ENCODE assay signal across 8 cellular contexts in the genomic region with DNA sequence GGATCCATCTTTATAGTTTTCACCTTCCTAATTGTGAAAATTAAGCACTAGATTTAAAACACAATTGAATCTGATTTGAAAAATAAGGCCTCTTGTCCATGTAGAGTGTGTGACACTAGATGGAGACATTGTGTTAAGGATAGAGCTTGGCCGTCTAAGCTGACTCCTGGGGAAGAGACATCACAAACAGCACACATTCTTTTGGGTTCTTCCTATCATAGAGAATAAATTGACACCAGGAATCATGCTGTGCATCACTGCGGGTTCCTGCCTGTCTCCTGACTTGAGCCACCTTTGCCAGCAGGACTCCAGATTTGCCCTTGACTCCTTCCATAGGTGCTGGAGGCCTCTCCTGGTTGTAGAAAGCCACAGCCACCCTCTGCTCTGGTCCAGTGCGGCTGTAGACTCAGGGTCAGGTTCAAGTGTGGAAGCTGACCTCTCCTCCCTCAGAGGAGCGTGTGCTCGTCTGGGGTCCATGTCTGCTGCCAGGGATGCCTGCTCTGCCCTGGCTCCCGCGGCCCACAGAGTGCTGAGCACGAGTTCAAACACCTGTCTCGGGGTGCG. TPM values are rescaled to one million over a fixed set of nuclear protein-coding genes. Genes with fewer than 3 reads are reported as not detected.
DNase-seq lines count a peak whose midpoint lies in the region; ATAC-seq, FAIRE-seq and TF ChIP-seq lines count a peak whose summit lies in the region.

No MANE protein-coding gene starts in this region.

- TF ChIP-seq CTCF in fibroblast of the aortic adventitia (IDR thresholded peaks at IDR 0.05; ENCODE audit: insufficient read depth, low read length) (peak; percentile 75), neutrophil (IDR thresholded peaks at IDR 0.05) (no peak)

- ATAC-seq in GM18520 (IDR thresholded peaks at IDR 0.05; ENCODE audit: unreplicated experiment) (peak; percentile 64), HG03175 (IDR thresholded peaks at IDR 0.05; ENCODE audit: unreplicated experiment) (peak; percentile 81), GM19452 (IDR thresholded peaks at IDR 0.05; ENCODE audit: unreplicated experiment) (no peak)

- H3K9me3 ChIP-seq in neutrophil, result no peaks in the 10 kb centered on the region

- no peaks in the 10 kb centered on the region for H3K27me3 ChIP-seq in neutrophil

- DNase-seq in CD1c-positive myeloid dendritic cell (ENCODE audit: extremely low spot score) (peak; percentile 75), NCI-H2171 treated with DMSO at 0.1 percent for 48 hours (lab: John Stamatoyannopoulos, UW) (peak; percentile 90), fibroblast of the aortic adventitia (ENCODE audit: low read depth) (peak; percentile 94)

- no peak overlapping the region for H3K4me3 ChIP-seq in fibroblast of the aortic adventitia (ENCODE audit: low read depth, low read length)
- H3K4me3 ChIP-seq in neutrophil (ENCODE audit: low read depth in 1 of 2, low read length in 1 of 2), result no peak overlapping the region

- peaks cover 54% of the 10 kb centered on the region for H3K36me3 ChIP-seq in neutrophil

- peak; percentile 22 for FAIRE-seq in TTC549 (lab: Jason Lieb, UNC)

- peak overlapping the region; percentile 85 for H3K27ac ChIP-seq in neutrophil

- H3K4me1 ChIP-seq in neutrophil (ENCODE audit: control insufficient read depth in 1 of 2, insufficient read depth in 1 of 2, low read depth in 1 of 2, low read length in 1 of 2), result peaks cover 67 to 70% of the 10 kb centered on the region in 2 experiments

RNA-seq across cellular contexts. Expression of gene ROPN1L, which starts 11.2 kb away (rescaled TPM):
- total RNA-seq in fibroblast of the aortic adventitia (ENCODE audit: low replicate concordance), result 0.63 TPM in 1 of 2 replicates, not detected in the other
